Comparison of ENCODE assay signal across 26 cellular contexts in genomic region chr2:155035246-155035645, GRCh38.
"Had no signal": no experiment of that assay in that cellular context is flagged by ENCODE, and none has a peak within 500 bp of the region (broad histone marks: within the 10 kb centered on the region; RNA-seq: fewer than 3 reads in every experiment).

No MANE protein-coding gene starts in this region.

- H3K79me2 ChIP-seq: hepatocyte had no signal

- FAIRE-seq: kidney had no signal

- H3K9me3 Mint-ChIP-seq: nephron, neural progenitor cell, type B pancreatic cell had no signal

- H3K36me3 Mint-ChIP-seq: naive thymus-derived CD4-positive, alpha-beta T cell; neural progenitor cell; stimulated activated memory B cell treated with anti-CD40 and anti-IgM and Interleukin-4, amounts not matched to agents 10 μg/mL and 1 μg/mL and 100 μg/mL, for 72 hours; type B pancreatic cell had no signal

- ATAC-seq: heart left ventricle; left lobe of liver; naive thymus-derived CD4-positive, alpha-beta T cell; psoas muscle; right cardiac atrium; stimulated activated memory B cell treated with anti-CD40 and anti-IgM and Interleukin-4, amounts not matched to agents 10 μg/mL and 1 μg/mL and 100 μg/mL, for 72 hours; stimulated activated naive CD8-positive, alpha-beta T cell treated with anti-CD3 and anti-CD28 coated beads, Interleukin-15, Interleukin-2, amounts not matched to agents 100 U/mL and 50 U/mL, for 24 hours had no signal

- H3K4me3 ChIP-seq: colonic mucosa, esophagus squamous epithelium, heart left ventricle, hepatocyte, neural progenitor cell, ovary, psoas muscle, sigmoid colon, testis, tibial artery had no signal

- H3K36me3 ChIP-seq: colonic mucosa, esophagus squamous epithelium, heart left ventricle, neural progenitor cell, ovary, sigmoid colon, tibial artery had no signal

- DNase-seq: colonic mucosa; dermis blood vessel endothelial cell; effector memory CD4-positive, alpha-beta T cell; erythroblast; esophagus squamous epithelium; foreskin melanocyte; heart left ventricle; kidney; mesendoderm; midbrain; naive thymus-derived CD4-positive, alpha-beta T cell; ovary; posterior cingulate gyrus; psoas muscle; right cardiac atrium; sigmoid colon; stimulated activated CD4-positive, alpha-beta T cell treated with anti-CD3 and anti-CD28 coated beads, Interleukin-4, amount 100 ng/mL, for 4 hours; stimulated activated naive CD8-positive, alpha-beta T cell treated with anti-CD3 and anti-CD28 coated beads, Interleukin-15, Interleukin-2, amounts not matched to agents 100 U/mL and 50 U/mL, for 24 hours; testis; tibial artery had no signal

- H3K27me3 ChIP-seq: colonic mucosa, esophagus squamous epithelium, heart left ventricle, hepatocyte, neural progenitor cell, ovary, sigmoid colon, testis, tibial artery had no signal

- H3K27me3 Mint-ChIP-seq: naive thymus-derived CD4-positive, alpha-beta T cell; stimulated activated memory B cell treated with anti-CD40 and anti-IgM and Interleukin-4, amounts not matched to agents 10 μg/mL and 1 μg/mL and 100 μg/mL, for 72 hours; type B pancreatic cell had no signal

- H3K4me1 Mint-ChIP-seq: naive thymus-derived CD4-positive, alpha-beta T cell; nephron; neural progenitor cell; stimulated activated memory B cell treated with anti-CD40 and anti-IgM and Interleukin-4, amounts not matched to agents 10 μg/mL and 1 μg/mL and 100 μg/mL, for 72 hours had no signal

- H3K27ac Mint-ChIP-seq: naive thymus-derived CD4-positive, alpha-beta T cell; nephron; neural progenitor cell; stimulated activated memory B cell treated with anti-CD40 and anti-IgM and Interleukin-4, amounts not matched to agents 10 μg/mL and 1 μg/mL and 100 μg/mL, for 72 hours; type B pancreatic cell had no signal

- H3K4me1 ChIP-seq: colonic mucosa, esophagus squamous epithelium, heart left ventricle, neural progenitor cell, psoas muscle, sigmoid colon, testis, tibial artery had no signal

- H3K4me2 ChIP-seq: hepatocyte, neural progenitor cell had no signal

- H3K4me3 Mint-ChIP-seq: naive thymus-derived CD4-positive, alpha-beta T cell; nephron; neural progenitor cell; stimulated activated memory B cell treated with anti-CD40 and anti-IgM and Interleukin-4, amounts not matched to agents 10 μg/mL and 1 μg/mL and 100 μg/mL, for 72 hours; type B pancreatic cell had no signal

- H2AFZ ChIP-seq: hepatocyte, neural progenitor cell had no signal

- H3K9me3 ChIP-seq: colonic mucosa, esophagus squamous epithelium, heart left ventricle, ovary, psoas muscle, sigmoid colon, testis, tibial artery had no signal

- H3K27ac ChIP-seq: colonic mucosa, esophagus squamous epithelium, heart left ventricle, hepatocyte, neural progenitor cell, ovary, psoas muscle, sigmoid colon, testis, tibial artery had no signal
